ENCODE assay signal across 12 cellular contexts in the genomic region with DNA sequence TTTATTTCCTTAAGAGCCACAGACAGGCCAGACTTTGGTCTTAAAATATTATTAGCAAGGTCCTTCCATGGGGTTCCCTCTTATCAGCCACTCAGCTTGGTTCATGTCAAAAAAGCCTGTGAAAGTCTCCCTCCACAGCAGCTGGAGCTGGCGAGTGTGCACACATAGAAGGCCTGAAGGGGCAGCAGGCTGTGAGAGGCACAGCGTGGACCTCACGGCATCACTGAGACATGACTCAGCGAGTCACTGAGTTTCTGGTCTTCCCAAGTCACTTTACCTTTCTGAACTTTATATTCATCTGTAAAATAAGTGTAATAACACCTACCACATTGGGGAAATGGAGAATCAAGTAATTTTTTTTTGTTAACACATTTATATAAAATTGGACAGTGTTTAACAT. TPM values are rescaled to one million over a fixed set of nuclear protein-coding genes. Genes with fewer than 3 reads are reported as not detected.
DNase-seq lines count a peak whose midpoint lies in the region; ATAC-seq and TF ChIP-seq lines count a peak whose summit lies in the region.
"Had no signal": no experiment of that assay in that cellular context is flagged by ENCODE, and none has a peak within 500 bp of the region (broad histone marks: within the 10 kb centered on the region; RNA-seq: fewer than 3 reads in every experiment).

No MANE protein-coding gene starts in this region.

- peak; percentile 65 to 74 for DNase-seq in cardiac muscle cell (ENCODE audit: low read depth in 1 of 2, low spot score in 1 of 2)
- DNase-seq in right atrium auricular region (ENCODE audit: low spot score) = no peak
- DNase-seq in RWPE2 (ENCODE audit: low spot score) = no peak
- DNase-seq in fibroblast of peridontal ligament (ENCODE audit: extremely low read depth) = peak; percentile 16
- no peak for DNase-seq in stimulated activated naive CD8-positive, alpha-beta T cell treated with anti-CD3 and anti-CD28 coated beads, Interleukin-15, Interleukin-2, amounts not matched to agents 100 U/mL and 50 U/mL, for 24 hours
- no peak for DNase-seq in NCI-H1105 (lab: John Stamatoyannopoulos, UW)
- DNase-seq: activated CD4-positive, alpha-beta T cell treated with anti-CD3 and anti-CD28 coated beads, Interleukin-2, amount 50 U/mL, for 1 hour; CD4-positive, CD25-positive, alpha-beta regulatory T cell; NCI-H1694 had no signal

- H3K27ac ChIP-seq in cardiac muscle cell (peak overlapping the region; percentile 56), right atrium auricular region (peak overlapping the region in 1 of 2 donors; percentile 10), RWPE2 (ENCODE audit: poor library complexity, severe bottlenecking) (no peak overlapping the region)
- H3K27ac ChIP-seq: suprapubic skin had no signal

- no peaks in the 10 kb centered on the region for H3K9me3 ChIP-seq in cardiac muscle cell (ENCODE audit: low read depth)
- H3K9me3 ChIP-seq in right atrium auricular region = no peaks in the 10 kb centered on the region
- no peaks in the 10 kb centered on the region for H3K9me3 ChIP-seq in RWPE2 (ENCODE audit: severe bottlenecking)
- H3K9me3 ChIP-seq: suprapubic skin had no signal

- H3K4me1 ChIP-seq in cardiac muscle cell (ENCODE audit: low read depth) = peaks cover 9% of the 10 kb centered on the region
- H3K4me1 ChIP-seq in right atrium auricular region = no peaks in the 10 kb centered on the region
- H3K4me1 ChIP-seq in RWPE2 (ENCODE audit: insufficient read depth, poor library complexity, severe bottlenecking) = no peaks in the 10 kb centered on the region
- H3K4me1 ChIP-seq: suprapubic skin had no signal

- H3K4me3 ChIP-seq in cardiac muscle cell (no peak overlapping the region), right atrium auricular region (no peak overlapping the region), RWPE2 (ENCODE audit: severe bottlenecking) (no peak overlapping the region)
- H3K4me3 ChIP-seq: suprapubic skin had no signal

- peak; percentile 37 for TF ChIP-seq CTCF in cardiac muscle cell (IDR thresholded peaks at IDR 0.05; ENCODE audit: low read depth, low read length)
- TF ChIP-seq CTCF in right atrium auricular region (IDR thresholded peaks at IDR 0.05) = no peak
- no peak for TF ChIP-seq CTCF in RWPE2 (IDR thresholded peaks at IDR 0.05; ENCODE audit: poor library complexity, severe bottlenecking)

- H3K27me3 ChIP-seq in cardiac muscle cell (no peaks in the 10 kb centered on the region), right atrium auricular region (no peaks in the 10 kb centered on the region), RWPE2 (ENCODE audit: insufficient read depth, poor library complexity, severe bottlenecking) (no peaks in the 10 kb centered on the region)
- H3K27me3 ChIP-seq: suprapubic skin had no signal

- peak; percentile 53; the same call in 1 of the 3 replicates for ATAC-seq in RWPE2 (ENCODE audit: low read depth)
- ATAC-seq in stimulated activated naive CD8-positive, alpha-beta T cell treated with anti-CD3 and anti-CD28 coated beads, Interleukin-15, Interleukin-2, amounts not matched to agents 100 U/mL and 50 U/mL, for 24 hours = peak; percentile 49
- no peak for ATAC-seq in GM21360 (IDR thresholded peaks at IDR 0.05; ENCODE audit: unreplicated experiment)
- ATAC-seq in HG03469 (IDR thresholded peaks at IDR 0.05; ENCODE audit: unreplicated experiment) = no peak

- H3K36me3 ChIP-seq in cardiac muscle cell (peaks cover 12% of the 10 kb centered on the region), right atrium auricular region (peaks cover 12% of the 10 kb centered on the region), RWPE2 (ENCODE audit: low read depth) (peaks cover 23% of the 10 kb centered on the region)

RNA-seq across cellular contexts. Expression of gene TAF3, which starts 8.7 kb away (rescaled TPM):
- total RNA-seq in cardiac muscle cell (3.9 and 4.1 TPM in 2 replicates), right atrium auricular region (1 to 10 TPM; 4.6 to 6.1 TPM)
- 7.3 and 7.7 TPM in 2 replicates for polyA plus RNA-seq in cardiac muscle cell

RNA-seq across cellular contexts. Expression of gene ATP5F1C, which starts 39.0 kb away (rescaled TPM):
- 341 and 498 TPM in 2 replicates for total RNA-seq in cardiac muscle cell
- 714 and 811 TPM in 2 replicates for polyA plus RNA-seq in cardiac muscle cell
- total RNA-seq in right atrium auricular region = 100 to 1,000 TPM; 478 to 891 TPM

RNA-seq across cellular contexts. Expression of gene KIN, which starts 39.2 kb away (rescaled TPM):
- 3.2 and 7.4 TPM in 2 replicates for total RNA-seq in cardiac muscle cell
- 7.3 and 16.8 TPM in 2 replicates for polyA plus RNA-seq in cardiac muscle cell
- total RNA-seq in right atrium auricular region = 1 to 10 TPM; 3.0 to 5.1 TPM

Comparison
In these comparisons a context has a peak if more than half of its experiments do, and no peak if none do; other contexts are left out.
1. DNase-seq: peak in cardiac muscle cell (2 of 2) and fibroblast of peridontal ligament (single experiment); none in right atrium auricular region (single experiment), RWPE2 (single experiment), stimulated activated naive CD8-positive, alpha-beta T cell treated with anti-CD3 and anti-CD28 coated beads, Interleukin-15, Interleukin-2, amounts not matched to agents 100 U/mL and 50 U/mL, for 24 hours (single experiment) and NCI-H1105 (single experiment).
2. ATAC-seq: peak in RWPE2 (single experiment) and stimulated activated naive CD8-positive, alpha-beta T cell treated with anti-CD3 and anti-CD28 coated beads, Interleukin-15, Interleukin-2, amounts not matched to agents 100 U/mL and 50 U/mL, for 24 hours (single experiment); none in GM21360 (single experiment) and HG03469 (single experiment).